8 cellular contexts compared by ENCODE assay signal in the genomic region with DNA sequence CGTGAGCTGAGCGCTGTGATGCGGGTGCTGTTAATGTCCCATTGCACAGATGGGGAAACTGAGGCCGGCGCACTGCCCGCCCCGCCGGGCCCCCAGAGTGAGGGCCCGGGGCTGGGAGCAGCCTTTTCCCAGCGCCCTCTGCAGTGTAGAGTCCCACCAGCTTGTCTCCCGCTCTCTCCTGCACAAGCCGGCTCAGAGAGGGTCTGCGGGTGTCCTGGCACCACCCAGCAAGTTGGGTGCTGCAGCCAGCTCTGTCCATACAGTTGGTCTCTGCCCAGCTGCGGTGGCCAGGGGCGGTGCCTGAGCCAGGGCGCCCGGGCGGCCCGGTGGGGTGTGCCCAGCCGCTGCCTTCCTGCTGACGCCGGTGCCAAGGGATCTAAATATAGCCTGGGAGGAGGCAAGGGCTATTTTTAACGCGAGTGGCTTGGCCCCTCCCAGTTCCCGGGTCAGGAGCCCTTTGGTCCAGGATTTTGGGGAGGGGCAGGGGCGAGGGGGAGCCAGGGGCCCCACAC. TPM values are rescaled to one million over a fixed set of nuclear protein-coding genes. Genes with fewer than 3 reads are reported as not detected.
A peak's percentile ranks its signal among the peaks of the same experiment; 100 is the strongest.
DNase-seq lines count a peak whose midpoint lies in the region; ATAC-seq and TF ChIP-seq lines count a peak whose summit lies in the region.

No MANE protein-coding gene starts in this region.

- H2BK15ac ChIP-seq in H9 (ENCODE audit: low read depth, low read length): no peak overlapping the region

- WGBS in H9 (ENCODE audit: extremely low coverage, insufficient read length, low lambda C conversion rate): no CpG with 5 or more reads among the region's 26 CpGs
- no CpG with 5 or more reads among the region's 26 CpGs for whole genome bisulfite sequencing in esophagus muscularis mucosa

- no peaks in the 10 kb centered on the region; a peak in 2 of 5 replicates for H3K9me3 Mint-ChIP-seq in H9

- H3K4me1 Mint-ChIP-seq in H9: peaks cover 12 to 27% of the 10 kb centered on the region in 2 experiments

- H2BK12ac ChIP-seq in H9 (ENCODE audit: insufficient read length, low read depth, low read length): no peak overlapping the region

- H2BK20ac ChIP-seq in H9 (ENCODE audit: low read depth, low read length, poor library complexity, severe bottlenecking): no peak overlapping the region

- no peak overlapping the region for H2AFZ ChIP-seq in H9 (ENCODE audit: low read length)

- H3K27ac ChIP-seq in H9 (ENCODE audit: insufficient read length, low read depth, low read length): no peak overlapping the region
- H3K27ac ChIP-seq in esophagus muscularis mucosa (replicated peaks in 1 of 4): peak overlapping the region; percentile 87 to 89 (median 88)
- peak overlapping the region; percentile 48 for H3K27ac ChIP-seq in muscle layer of colon (ENCODE audit: low read depth, low read length)

- no peaks in the 10 kb centered on the region for H3K79me2 ChIP-seq in H9 (ENCODE audit: insufficient read depth, low read length)

- TF ChIP-seq CTCF in AG10803 (conservative IDR thresholded peaks at IDR 0.05; ENCODE audit: low read length): 0 out of 2 replicates have a peak, but pooled peaks have one; percentile 2
- TF ChIP-seq CTCF in H9 (conservative IDR thresholded peaks at IDR 0.05): no peak
- no peak for TF ChIP-seq CTCF in esophagus muscularis mucosa (IDR thresholded peaks at IDR 0.05)

- H3K27me3 ChIP-seq in H9 (ENCODE audit: insufficient read depth, low read length): peaks cover 3% of the 10 kb centered on the region; the same call in 1 of the 2 replicates
- no peaks in the 10 kb centered on the region for H3K27me3 ChIP-seq in esophagus muscularis mucosa
- no peaks in the 10 kb centered on the region for H3K27me3 ChIP-seq in muscle layer of colon (ENCODE audit: control insufficient read depth in 1 of 2, insufficient read depth in 2 of 2, low read length in 2 of 2)

- no peaks in the 10 kb centered on the region for H3K23me2 ChIP-seq in H9 (ENCODE audit: insufficient read length, low read depth, low read length, poor library complexity, severe bottlenecking)

- no peak overlapping the region for H2BK120ac ChIP-seq in H9 (ENCODE audit: low read depth, low read length, poor library complexity, severe bottlenecking)

- no peak overlapping the region; the same call in 1 of the 2 replicates for H3K14ac ChIP-seq in H9 (ENCODE audit: insufficient read depth, low read length)

- no peak overlapping the region for H2AK5ac ChIP-seq in H9 (ENCODE audit: insufficient read length, low read length)

- H4K5ac ChIP-seq in H9 (ENCODE audit: insufficient read length, low read depth, low read length): no peak overlapping the region

- no peaks in the 10 kb centered on the region for H3K36me3 Mint-ChIP-seq in H9 (ENCODE audit: insufficient read depth in 1 of 3, low read depth in 3 of 3)

- peak; percentile 37 for TF ChIP-seq EP300 in esophagus muscularis mucosa (IDR thresholded peaks at IDR 0.05)

- no peaks in the 10 kb centered on the region for H3K79me1 ChIP-seq in H9 (ENCODE audit: insufficient read depth, low read depth, low read length, poor library complexity, severe bottlenecking)

- H2BK5ac ChIP-seq in H9 (ENCODE audit: insufficient read length, low read length): no peak overlapping the region

- H3K4me3 ChIP-seq in AG10803 (ENCODE audit: low read length): peak overlapping the region; percentile 66
- H3K4me3 ChIP-seq in esophagus muscularis mucosa: peak overlapping the region; percentile 56 to 65 (median 60)
- peak overlapping the region; percentile 66 to 86 for H3K4me3 ChIP-seq in muscle layer of colon (ENCODE audit: low read depth in 1 of 2, low read length in 2 of 2)

- H3K18ac ChIP-seq in H9 (ENCODE audit: insufficient read length, low read depth, low read length): no peak overlapping the region

- no peaks in the 10 kb centered on the region for H4K20me1 ChIP-seq in H9 (ENCODE audit: control insufficient read depth, insufficient read depth, insufficient read length)

- no peak overlapping the region for H4K8ac ChIP-seq in H9 (replicated peaks; ENCODE audit: insufficient read length, low read depth, low read length)

- H3K4me1 ChIP-seq in H9 (ENCODE audit: insufficient read depth, low read length) (peaks cover 2% of the 10 kb centered on the region), esophagus muscularis mucosa (peaks cover 35 to 50% (median 46%) of the 10 kb centered on the region in 4 donors), muscle layer of colon (ENCODE audit: insufficient read depth, low read length) (peaks cover 7% of the 10 kb centered on the region)

- H3K9ac ChIP-seq in H9 (ENCODE audit: extremely low read depth, insufficient read length, low read length) (no peak overlapping the region), muscle layer of colon (ENCODE audit: low read length) (peak overlapping the region; percentile 49)

- H3K4ac ChIP-seq in H9 (ENCODE audit: low read depth, low read length): no peak overlapping the region

- H3K9me3 ChIP-seq in H9 (ENCODE audit: control insufficient read depth, low read depth, low read length) (no peaks in the 10 kb centered on the region), esophagus muscularis mucosa (no peaks in the 10 kb centered on the region), muscle layer of colon (ENCODE audit: low read length) (no peaks in the 10 kb centered on the region)

- DNase-seq in AG10803 (ENCODE audit: low read depth) (peak; percentile 76), H9 (no peak), SW480 (ENCODE audit: low spot score) (peak; percentile 76), esophagus muscularis mucosa (ENCODE audit: extremely low spot score) (no peak), NK-92 (lab: John Stamatoyannopoulos, UW; ENCODE audit: unreplicated experiment) (no peak)
- DNase-seq in stimulated activated CD4-positive, alpha-beta T cell treated with anti-CD3 and anti-CD28 coated beads, Interleukin-2, amount 100 ng/mL, for 24 hours: no peak

- H3K23ac ChIP-seq in H9 (ENCODE audit: insufficient read length, low read depth, low read length): no peak overlapping the region

- peak overlapping the region; percentile 35 to 49; a peak in 3 of 5 replicates for H3K4me3 Mint-ChIP-seq in H9

- intact Hi-C loops in esophagus muscularis mucosa (cut with DNase I): loop anchor here (5.0 kb wide), 1 partner anchor 42 kb away; no protein-coding TSS in a partner anchor

- H3K27me3 Mint-ChIP-seq in H9 (ENCODE audit: low read depth): peaks cover 44% of the 10 kb centered on the region

- no peak for ATAC-seq in HG03354 (IDR thresholded peaks at IDR 0.05; ENCODE audit: poor library complexity, severe bottlenecking, unreplicated experiment)

- no peak overlapping the region for H4K91ac ChIP-seq in H9 (ENCODE audit: insufficient read length, low read depth, low read length)

- no peak for TF ChIP-seq POLR2A in esophagus muscularis mucosa (IDR thresholded peaks at IDR 0.05; ENCODE audit: low read depth)

- H3K4me2 ChIP-seq in H9 (ENCODE audit: insufficient read depth, insufficient read length, low read length): peak overlapping the region; percentile 40

- H3K56ac ChIP-seq in H9 (ENCODE audit: insufficient read length, low read depth, low read length): no peak overlapping the region

- no peak overlapping the region for H3T11ph ChIP-seq in H9 (ENCODE audit: low read length)

- H3K36me3 ChIP-seq in esophagus muscularis mucosa (no peaks in the 10 kb centered on the region), muscle layer of colon (ENCODE audit: insufficient read depth, low read length) (no peaks in the 10 kb centered on the region)

- H3K27ac Mint-ChIP-seq in H9: no peak overlapping the region

RNA-seq across cellular contexts. Expression of gene GADD45B, which starts 19.3 kb away (rescaled TPM):
- total RNA-seq in H9 (2021) (13.5 and 16.2 TPM in 2 replicates), esophagus muscularis mucosa (100 to 1,000 TPM in 1 of 4 donors, 10 to 100 TPM in 3; 56.5 to 793 (median 90.5) TPM)

RNA-seq across cellular contexts. Expression of gene LMNB2, which starts 38.4 kb away (rescaled TPM):
- total RNA-seq in H9 (2021) (173 and 174 TPM in 2 replicates), esophagus muscularis mucosa (10 to 100 TPM; 13.3 to 30.8 (median 19.3) TPM)

Comparison
In these comparisons a context has a peak if more than half of its experiments do, and no peak if none do; other contexts are left out.
1. DNase-seq: peak in AG10803 (single experiment) and SW480 (single experiment); none in H9 (single experiment), esophagus muscularis mucosa (single experiment), stimulated activated CD4-positive, alpha-beta T cell treated with anti-CD3 and anti-CD28 coated beads, Interleukin-2, amount 100 ng/mL, for 24 hours (0 of 2) and NK-92 (single experiment).
2. Peak in every context shown above with its lines, with median percentiles within 50 percentile points of each other: H3K4me3 ChIP-seq.